Comparison of ENCODE assay signal across 13 cellular contexts in the genomic region with DNA sequence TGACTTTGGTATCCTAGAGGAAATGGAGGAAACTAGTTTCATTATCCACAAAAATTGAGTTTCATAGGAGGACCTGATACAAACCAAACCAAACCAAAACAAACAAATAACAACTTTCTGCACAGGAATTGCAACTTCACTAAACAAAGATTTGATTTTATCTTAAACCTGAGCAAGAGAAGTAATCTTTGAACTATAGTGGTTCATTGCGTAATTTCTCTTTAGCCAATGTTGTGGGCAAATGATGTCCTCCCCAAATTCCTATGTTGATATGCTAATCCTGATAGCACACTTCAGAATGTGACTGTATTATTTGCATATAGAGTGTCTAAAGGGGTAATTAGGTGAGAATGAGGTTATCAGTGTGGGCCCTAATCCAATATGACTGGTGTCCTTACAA.
"Had no signal": no experiment of that assay in that cellular context is flagged by ENCODE, and none has a peak within 500 bp of the region (broad histone marks: within the 10 kb centered on the region; RNA-seq: fewer than 3 reads in every experiment).

No MANE protein-coding gene starts in this region.

- H3K27ac Mint-ChIP-seq: activated naive CD8-positive, alpha-beta T cell treated with anti-CD3 and anti-CD28 coated beads, Interleukin-2, amount 10 ng/mL, durations not matched to agents 7 days and 5 days; stimulated activated naive B cell treated with anti-CD40 and anti-IgM and Interleukin-4, amounts not matched to agents 10 μg/mL and 1 μg/mL and 100 μg/mL, for 72 hours; T-helper 2 cell treated with Interferon-gamma antibody and Interleukin-4, amounts not matched to agents 5 μg/mL and 100 μg/mL, for 36 hours had no signal

- H3K27ac ChIP-seq: cardiac muscle cell, neutrophil had no signal

- H3K4me3 Mint-ChIP-seq: activated naive CD8-positive, alpha-beta T cell treated with anti-CD3 and anti-CD28 coated beads, Interleukin-2, amount 10 ng/mL, durations not matched to agents 7 days and 5 days; activated T-cell treated with anti-CD3 and anti-CD28 coated beads, Interleukin-2, amount 50 U/mL, for 4 hours; stimulated activated naive B cell treated with anti-CD40 and anti-IgM and Interleukin-4, amounts not matched to agents 10 μg/mL and 1 μg/mL and 100 μg/mL, for 72 hours; T-helper 2 cell treated with Interferon-gamma antibody and Interleukin-4, amounts not matched to agents 5 μg/mL and 100 μg/mL, for 36 hours had no signal

- H3K27me3 Mint-ChIP-seq: activated naive CD8-positive, alpha-beta T cell treated with anti-CD3 and anti-CD28 coated beads, Interleukin-2, amount 10 ng/mL, durations not matched to agents 7 days and 5 days; stimulated activated naive B cell treated with anti-CD40 and anti-IgM and Interleukin-4, amounts not matched to agents 10 μg/mL and 1 μg/mL and 100 μg/mL, for 72 hours had no signal

- H3K9me3 Mint-ChIP-seq: activated naive CD8-positive, alpha-beta T cell treated with anti-CD3 and anti-CD28 coated beads, Interleukin-2, amount 10 ng/mL, durations not matched to agents 7 days and 5 days had no signal

- H3K4me3 ChIP-seq: cardiac muscle cell, coronary artery had no signal

- H3K27me3 ChIP-seq: cardiac muscle cell, neutrophil had no signal

- DNase-seq: activated gamma-delta T cell treated with Interleukin-2 at 50 U/mL for 16 hours; activated naive CD8-positive, alpha-beta T cell treated with anti-CD3 and anti-CD28 coated beads, Interleukin-2, amount 10 ng/mL, durations not matched to agents 7 days and 5 days; activated T-cell treated with anti-CD3 and anti-CD28 coated beads, Interleukin-2, amount 50 U/mL, for 4 hours; effector CD8-positive, alpha-beta T cell; kidney; midbrain; stimulated activated CD4-positive, alpha-beta T cell treated with anti-CD3 and anti-CD28 coated beads, Interleukin-1b, Interleukin-23, amount 100 ng/mL, for 48 hours; stimulated activated naive B cell treated with anti-CD40 and anti-IgM and Interleukin-4, amounts not matched to agents 10 μg/mL and 1 μg/mL and 100 μg/mL, for 72 hours had no signal

- H3K36me3 ChIP-seq: cardiac muscle cell, neutrophil had no signal

- H3K9me3 ChIP-seq: neutrophil had no signal

- ATAC-seq: activated CD4-positive, CD25-positive, alpha-beta regulatory T cell treated with anti-CD3 and anti-CD28 coated beads, Interleukin-2, amount 50 U/mL, for 24 hours; activated T-cell treated with anti-CD3 and anti-CD28 coated beads, Interleukin-2, amount 50 U/mL, for 4 hours; stimulated activated naive B cell treated with anti-CD40 and anti-IgM and Interleukin-4, amounts not matched to agents 10 μg/mL and 1 μg/mL and 100 μg/mL, for 72 hours had no signal
